ENCODE assay signal across 1 cellular context in the genomic region with DNA sequence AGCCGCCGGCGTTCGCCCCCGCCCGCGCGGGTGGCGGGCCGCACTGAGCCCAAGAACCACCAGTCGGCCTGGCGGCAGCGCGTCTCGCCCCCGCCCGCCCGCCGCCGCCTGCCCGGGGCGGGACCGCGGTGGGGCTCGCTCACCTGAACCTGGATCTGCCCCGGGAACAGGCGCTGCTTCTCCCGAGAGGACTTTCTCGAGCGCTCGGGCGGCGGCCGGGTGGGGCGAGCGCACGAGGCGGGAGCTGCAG.
TF ChIP-seq lines count a peak whose summit lies in the region.

No MANE protein-coding gene starts in this region.

TF ChIP-seq in K562, 482 proteins besides CTCF, POLR2A, EP300 and RAD21 (continued from another document):
- no peak for TF ChIP-seq ZBTB49 (CRISPR knock-in tag; IDR thresholded peaks at IDR 0.05; ENCODE audit: borderline replicate concordance)
- TF ChIP-seq NUFIP1 (IDR thresholded peaks at IDR 0.05; ENCODE audit: partially characterized antibody), result no peak
- no peak for TF ChIP-seq GATAD2A (IDR thresholded peaks at IDR 0.05)
- no peak for TF ChIP-seq TAF1 (IDR thresholded peaks at IDR 0.05; ENCODE audit: control insufficient read depth, extremely low read depth, insufficient read depth, low read length, severe bottlenecking)
- TF ChIP-seq HDAC1 (IDR thresholded peaks at IDR 0.05), result no peak; a peak in 1 of 4 replicates
- no peak for TF ChIP-seq KDM1A (IDR thresholded peaks at IDR 0.05)
- TF ChIP-seq CCNT2 (IDR thresholded peaks at IDR 0.05; ENCODE audit: borderline replicate concordance, extremely low read depth, insufficient read length, low read depth, low read length), result peak; percentile 39
- no peak for TF ChIP-seq ZNF41 (CRISPR knock-in tag; conservative IDR thresholded peaks at IDR 0.05)
- TF ChIP-seq IRF1 (CRISPR knock-in tag; IDR thresholded peaks at IDR 0.05; ENCODE audit: borderline replicate concordance), result no peak
- TF ChIP-seq PHF8 (IDR thresholded peaks at IDR 0.05; ENCODE audit: borderline replicate concordance, low read length), result peak; percentile 62; the same call in 1 of the 2 replicates
- TF ChIP-seq, protein P1, sequence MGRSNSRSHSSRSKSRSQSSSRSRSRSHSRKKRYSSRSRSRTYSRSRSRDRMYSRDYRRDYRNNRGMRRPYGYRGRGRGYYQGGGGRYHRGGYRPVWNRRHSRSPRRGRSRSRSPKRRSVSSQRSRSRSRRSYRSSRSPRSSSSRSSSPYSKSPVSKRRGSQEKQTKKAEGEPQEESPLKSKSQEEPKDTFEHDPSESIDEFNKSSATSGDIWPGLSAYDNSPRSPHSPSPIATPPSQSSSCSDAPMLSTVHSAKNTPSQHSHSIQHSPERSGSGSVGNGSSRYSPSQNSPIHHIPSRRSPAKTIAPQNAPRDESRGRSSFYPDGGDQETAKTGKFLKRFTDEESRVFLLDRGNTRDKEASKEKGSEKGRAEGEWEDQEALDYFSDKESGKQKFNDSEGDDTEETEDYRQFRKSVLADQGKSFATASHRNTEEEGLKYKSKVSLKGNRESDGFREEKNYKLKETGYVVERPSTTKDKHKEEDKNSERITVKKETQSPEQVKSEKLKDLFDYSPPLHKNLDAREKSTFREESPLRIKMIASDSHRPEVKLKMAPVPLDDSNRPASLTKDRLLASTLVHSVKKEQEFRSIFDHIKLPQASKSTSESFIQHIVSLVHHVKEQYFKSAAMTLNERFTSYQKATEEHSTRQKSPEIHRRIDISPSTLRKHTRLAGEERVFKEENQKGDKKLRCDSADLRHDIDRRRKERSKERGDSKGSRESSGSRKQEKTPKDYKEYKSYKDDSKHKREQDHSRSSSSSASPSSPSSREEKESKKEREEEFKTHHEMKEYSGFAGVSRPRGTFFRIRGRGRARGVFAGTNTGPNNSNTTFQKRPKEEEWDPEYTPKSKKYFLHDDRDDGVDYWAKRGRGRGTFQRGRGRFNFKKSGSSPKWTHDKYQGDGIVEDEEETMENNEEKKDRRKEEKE (IDR thresholded peaks at IDR 0.05; ENCODE audit: borderline replicate concordance in 1 of 2, control insufficient read depth in 1 of 2, low read depth in 2 of 2, low read length in 1 of 2), result no peak
- TF ChIP-seq NR2C1 (IDR thresholded peaks at IDR 0.05), result no peak
- TF ChIP-seq NR2C1 (tag; IDR thresholded peaks at IDR 0.05), result no peak
- TF ChIP-seq SMAD3 (CRISPR knock-in tag; conservative IDR thresholded peaks at IDR 0.05), result no peak
- no peak for TF ChIP-seq SRF (CRISPR knock-in tag; IDR thresholded peaks at IDR 0.05)
- no peak for TF ChIP-seq WHSC1 (IDR thresholded peaks at IDR 0.05; ENCODE audit: low read length)
- no peak for TF ChIP-seq KHSRP (IDR thresholded peaks at IDR 0.05)
- TF ChIP-seq, protein P2, sequence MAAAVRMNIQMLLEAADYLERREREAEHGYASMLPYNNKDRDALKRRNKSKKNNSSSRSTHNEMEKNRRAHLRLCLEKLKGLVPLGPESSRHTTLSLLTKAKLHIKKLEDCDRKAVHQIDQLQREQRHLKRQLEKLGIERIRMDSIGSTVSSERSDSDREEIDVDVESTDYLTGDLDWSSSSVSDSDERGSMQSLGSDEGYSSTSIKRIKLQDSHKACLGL (CRISPR knock-in tag; IDR thresholded peaks at IDR 0.05; ENCODE audit: borderline replicate concordance, poor library complexity, severe bottlenecking), result no peak
- TF ChIP-seq TFE3 (CRISPR knock-in tag; IDR thresholded peaks at IDR 0.05), result no peak
- TF ChIP-seq, protein P3, sequence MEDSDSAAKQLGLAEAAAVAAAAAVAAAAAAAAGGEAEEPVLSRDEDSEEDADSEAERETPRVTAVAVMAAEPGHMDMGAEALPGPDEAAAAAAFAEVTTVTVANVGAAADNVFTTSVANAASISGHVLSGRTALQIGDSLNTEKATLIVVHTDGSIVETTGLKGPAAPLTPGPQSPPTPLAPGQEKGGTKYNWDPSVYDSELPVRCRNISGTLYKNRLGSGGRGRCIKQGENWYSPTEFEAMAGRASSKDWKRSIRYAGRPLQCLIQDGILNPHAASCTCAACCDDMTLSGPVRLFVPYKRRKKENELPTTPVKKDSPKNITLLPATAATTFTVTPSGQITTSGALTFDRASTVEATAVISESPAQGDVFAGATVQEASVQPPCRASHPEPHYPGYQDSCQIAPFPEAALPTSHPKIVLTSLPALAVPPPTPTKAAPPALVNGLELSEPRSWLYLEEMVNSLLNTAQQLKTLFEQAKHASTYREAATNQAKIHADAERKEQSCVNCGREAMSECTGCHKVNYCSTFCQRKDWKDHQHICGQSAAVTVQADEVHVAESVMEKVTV (CRISPR knock-in tag; IDR thresholded peaks at IDR 0.05), result no peak
- peak; percentile 29 to 37; a peak in 1 of 4 replicates for TF ChIP-seq SIN3A (IDR thresholded peaks at IDR 0.05; ENCODE audit: borderline replicate concordance in 2 of 2, control insufficient read depth in 1 of 2, low read depth in 2 of 2, low read length in 2 of 2)
- no peak for TF ChIP-seq TGIF2 (CRISPR knock-in tag; IDR thresholded peaks at IDR 0.05)
- TF ChIP-seq ZNF584 (CRISPR knock-in tag; IDR thresholded peaks at IDR 0.05; ENCODE audit: low read depth), result no peak
- TF ChIP-seq, protein P4, sequence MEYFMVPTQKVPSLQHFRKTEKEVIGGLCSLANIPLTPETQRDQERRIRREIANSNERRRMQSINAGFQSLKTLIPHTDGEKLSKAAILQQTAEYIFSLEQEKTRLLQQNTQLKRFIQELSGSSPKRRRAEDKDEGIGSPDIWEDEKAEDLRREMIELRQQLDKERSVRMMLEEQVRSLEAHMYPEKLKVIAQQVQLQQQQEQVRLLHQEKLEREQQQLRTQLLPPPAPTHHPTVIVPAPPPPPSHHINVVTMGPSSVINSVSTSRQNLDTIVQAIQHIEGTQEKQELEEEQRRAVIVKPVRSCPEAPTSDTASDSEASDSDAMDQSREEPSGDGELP (CRISPR knock-in tag; IDR thresholded peaks at IDR 0.05; ENCODE audit: borderline replicate concordance), result no peak
- peak; percentile 38 for TF ChIP-seq SMAD4 (CRISPR knock-in tag; conservative IDR thresholded peaks at IDR 0.05)
- TF ChIP-seq ZBTB17 (CRISPR knock-in tag; IDR thresholded peaks at IDR 0.05), result 0 out of 2 replicates have a peak, but pooled peaks have one; percentile 20
- TF ChIP-seq MECOM (CRISPR knock-in tag; IDR thresholded peaks at IDR 0.05), result no peak
- no peak for TF ChIP-seq ASH1L (IDR thresholded peaks at IDR 0.05; ENCODE audit: borderline replicate concordance, low read depth, partially characterized antibody)
- TF ChIP-seq, protein P5, sequence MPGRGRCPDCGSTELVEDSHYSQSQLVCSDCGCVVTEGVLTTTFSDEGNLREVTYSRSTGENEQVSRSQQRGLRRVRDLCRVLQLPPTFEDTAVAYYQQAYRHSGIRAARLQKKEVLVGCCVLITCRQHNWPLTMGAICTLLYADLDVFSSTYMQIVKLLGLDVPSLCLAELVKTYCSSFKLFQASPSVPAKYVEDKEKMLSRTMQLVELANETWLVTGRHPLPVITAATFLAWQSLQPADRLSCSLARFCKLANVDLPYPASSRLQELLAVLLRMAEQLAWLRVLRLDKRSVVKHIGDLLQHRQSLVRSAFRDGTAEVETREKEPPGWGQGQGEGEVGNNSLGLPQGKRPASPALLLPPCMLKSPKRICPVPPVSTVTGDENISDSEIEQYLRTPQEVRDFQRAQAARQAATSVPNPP (IDR thresholded peaks at IDR 0.05; ENCODE audit: borderline replicate concordance, insufficient read depth, insufficient read length), result no peak
- peak; percentile 14 for TF ChIP-seq PCBP1 (IDR thresholded peaks at IDR 0.05; ENCODE audit: low read depth, low read length, poor library complexity, severe bottlenecking)
